ENCODE assay signal across 8 cellular contexts in genomic region chr20:22691369-22692118, GRCh38.
DNase-seq lines count a peak whose midpoint lies in the region; ATAC-seq and TF ChIP-seq lines count a peak whose summit lies in the region.

No MANE protein-coding gene starts in this region.

- no peaks in the 10 kb centered on the region for H3K9me3 Mint-ChIP-seq in activated naive CD8-positive, alpha-beta T cell treated with anti-CD3 and anti-CD28 coated beads for 36 hours

- TF ChIP-seq POLR2A in uterus (IDR thresholded peaks at IDR 0.05): no peak

- no peak overlapping the region for H3K4me3 ChIP-seq in MG63
- H3K4me3 ChIP-seq in RWPE2 (ENCODE audit: severe bottlenecking): no peak overlapping the region
- no peak overlapping the region for H3K4me3 ChIP-seq in uterus

- H3K27me3 ChIP-seq in MG63: no peaks in the 10 kb centered on the region
- no peaks in the 10 kb centered on the region for H3K27me3 ChIP-seq in RWPE2 (ENCODE audit: insufficient read depth, poor library complexity, severe bottlenecking)
- H3K27me3 ChIP-seq in uterus: no peaks in the 10 kb centered on the region

- no peaks in the 10 kb centered on the region for H3K36me3 ChIP-seq in MG63
- no peaks in the 10 kb centered on the region for H3K36me3 ChIP-seq in RWPE2 (ENCODE audit: low read depth)
- no peaks in the 10 kb centered on the region for H3K36me3 ChIP-seq in uterus

- H3K4me3 Mint-ChIP-seq in activated naive CD8-positive, alpha-beta T cell treated with anti-CD3 and anti-CD28 coated beads for 36 hours: no peak overlapping the region

- ATAC-seq in RWPE2 (ENCODE audit: low read depth): peak; percentile 89

- TF ChIP-seq CTCF in RWPE2 (IDR thresholded peaks at IDR 0.05; ENCODE audit: poor library complexity, severe bottlenecking) (peak; percentile 97), uterus (IDR thresholded peaks at IDR 0.05) (peak; percentile 82 to 93 (median 88))

- no peak overlapping the region for H3K27ac Mint-ChIP-seq in activated naive CD8-positive, alpha-beta T cell treated with anti-CD3 and anti-CD28 coated beads for 36 hours

- no peaks in the 10 kb centered on the region for H3K9me3 ChIP-seq in MG63
- H3K9me3 ChIP-seq in RWPE2 (ENCODE audit: severe bottlenecking): no peaks in the 10 kb centered on the region
- H3K9me3 ChIP-seq in uterus: no peaks in the 10 kb centered on the region

- H3K27ac ChIP-seq in RWPE2 (ENCODE audit: poor library complexity, severe bottlenecking) (peak overlapping the region; percentile 1), uterus (no peak overlapping the region)

- peaks cover 14% of the 10 kb centered on the region for H3K27me3 Mint-ChIP-seq in activated naive CD8-positive, alpha-beta T cell treated with anti-CD3 and anti-CD28 coated beads for 36 hours

- H3K36me3 Mint-ChIP-seq in activated naive CD8-positive, alpha-beta T cell treated with anti-CD3 and anti-CD28 coated beads for 36 hours: no peaks in the 10 kb centered on the region

- intact Hi-C loops in cardiac septum (cut with DNase I) (loop anchor here (1.0 to 10.0 kb wide), 5 partner anchors 173 to 649 kb away; no protein-coding TSS in a partner anchor), uterus (cut with DNase I; ENCODE audit: low total_unique reads) (loop anchor here (10.0 kb wide), 1 partner anchor 553 kb away; no protein-coding TSS in a partner anchor)

- H3K4me1 Mint-ChIP-seq in activated naive CD8-positive, alpha-beta T cell treated with anti-CD3 and anti-CD28 coated beads for 36 hours: no peaks in the 10 kb centered on the region

- H3K4me1 ChIP-seq in RWPE2 (ENCODE audit: insufficient read depth, poor library complexity, severe bottlenecking) (no peaks in the 10 kb centered on the region), uterus (no peaks in the 10 kb centered on the region)

- peak; percentile 76 for DNase-seq in Daoy (ENCODE audit: low read depth)
- DNase-seq in H4 (ENCODE audit: low spot score): peak; percentile 68
- DNase-seq in MG63: peak; percentile 53
- DNase-seq in RWPE2 (ENCODE audit: low spot score): no peak
- peak; percentile 52 for DNase-seq in activated naive CD8-positive, alpha-beta T cell treated with anti-CD3 and anti-CD28 coated beads for 36 hours
- peak; percentile 91 for DNase-seq in cardiac septum (ENCODE audit: low spot score)
- DNase-seq in pons (ENCODE audit: low spot score): peak; percentile 73
- peak; percentile 52 to 67 for DNase-seq in uterus
